1 cellular context compared by ENCODE assay signal in genomic region chr6:35476004-35476403, GRCh38.
TF ChIP-seq lines count a peak whose summit lies in the region.

No MANE protein-coding gene starts in this region.

TF ChIP-seq in K562, 482 proteins besides CTCF, POLR2A, EP300 and RAD21:
- 0 out of 2 replicates have a peak, but pooled peaks have one; percentile 0 for TF ChIP-seq NFIC (IDR thresholded peaks at IDR 0.05)
- 0 out of 2 replicates have a peak, but pooled peaks have one; percentile 3 for TF ChIP-seq NR2C1 (IDR thresholded peaks at IDR 0.05)
- TF ChIP-seq NR2C1 (tag; IDR thresholded peaks at IDR 0.05): no peak
- TF ChIP-seq GTF2F1 (IDR thresholded peaks at IDR 0.05; ENCODE audit: low read depth, low read length): no peak
- no peak for TF ChIP-seq ZNF717 (CRISPR knock-in tag; IDR thresholded peaks at IDR 0.05)
- TF ChIP-seq, protein P1, sequence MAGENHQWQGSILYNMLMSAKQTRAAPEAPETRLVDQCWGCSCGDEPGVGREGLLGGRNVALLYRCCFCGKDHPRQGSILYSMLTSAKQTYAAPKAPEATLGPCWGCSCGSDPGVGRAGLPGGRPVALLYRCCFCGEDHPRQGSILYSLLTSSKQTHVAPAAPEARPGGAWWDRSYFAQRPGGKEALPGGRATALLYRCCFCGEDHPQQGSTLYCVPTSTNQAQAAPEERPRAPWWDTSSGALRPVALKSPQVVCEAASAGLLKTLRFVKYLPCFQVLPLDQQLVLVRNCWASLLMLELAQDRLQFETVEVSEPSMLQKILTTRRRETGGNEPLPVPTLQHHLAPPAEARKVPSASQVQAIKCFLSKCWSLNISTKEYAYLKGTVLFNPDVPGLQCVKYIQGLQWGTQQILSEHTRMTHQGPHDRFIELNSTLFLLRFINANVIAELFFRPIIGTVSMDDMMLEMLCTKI (IDR thresholded peaks at IDR 0.05; ENCODE audit: partially characterized antibody): no peak
- no peak for TF ChIP-seq BACH1 (tag; IDR thresholded peaks at IDR 0.05)
- no peak for TF ChIP-seq CREB5 (CRISPR knock-in tag; IDR thresholded peaks at IDR 0.05)
- peak; percentile 51; the same call in 1 of the 2 replicates for TF ChIP-seq POLR2G (IDR thresholded peaks at IDR 0.05; ENCODE audit: low read depth, low read length)
- TF ChIP-seq, protein P2, sequence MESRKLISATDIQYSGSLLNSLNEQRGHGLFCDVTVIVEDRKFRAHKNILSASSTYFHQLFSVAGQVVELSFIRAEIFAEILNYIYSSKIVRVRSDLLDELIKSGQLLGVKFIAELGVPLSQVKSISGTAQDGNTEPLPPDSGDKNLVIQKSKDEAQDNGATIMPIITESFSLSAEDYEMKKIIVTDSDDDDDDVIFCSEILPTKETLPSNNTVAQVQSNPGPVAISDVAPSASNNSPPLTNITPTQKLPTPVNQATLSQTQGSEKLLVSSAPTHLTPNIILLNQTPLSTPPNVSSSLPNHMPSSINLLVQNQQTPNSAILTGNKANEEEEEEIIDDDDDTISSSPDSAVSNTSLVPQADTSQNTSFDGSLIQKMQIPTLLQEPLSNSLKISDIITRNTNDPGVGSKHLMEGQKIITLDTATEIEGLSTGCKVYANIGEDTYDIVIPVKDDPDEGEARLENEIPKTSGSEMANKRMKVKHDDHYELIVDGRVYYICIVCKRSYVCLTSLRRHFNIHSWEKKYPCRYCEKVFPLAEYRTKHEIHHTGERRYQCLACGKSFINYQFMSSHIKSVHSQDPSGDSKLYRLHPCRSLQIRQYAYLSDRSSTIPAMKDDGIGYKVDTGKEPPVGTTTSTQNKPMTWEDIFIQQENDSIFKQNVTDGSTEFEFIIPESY (CRISPR knock-in tag; IDR thresholded peaks at IDR 0.05): peak; percentile 47; the same call in 1 of the 2 replicates
- TF ChIP-seq ATF1 (CRISPR knock-in tag; IDR thresholded peaks at IDR 0.05): no peak
- no peak for TF ChIP-seq ATF1 (tag; IDR thresholded peaks at IDR 0.05)
- no peak for TF ChIP-seq YBX1 (IDR thresholded peaks at IDR 0.05)
- no peak for TF ChIP-seq TCF7L2 (IDR thresholded peaks at IDR 0.05; ENCODE audit: low read depth, low read length)
- no peak for TF ChIP-seq BMI1 (IDR thresholded peaks at IDR 0.05; ENCODE audit: low read length)
